ENCODE assay signal across 23 cellular contexts in the genomic region with DNA sequence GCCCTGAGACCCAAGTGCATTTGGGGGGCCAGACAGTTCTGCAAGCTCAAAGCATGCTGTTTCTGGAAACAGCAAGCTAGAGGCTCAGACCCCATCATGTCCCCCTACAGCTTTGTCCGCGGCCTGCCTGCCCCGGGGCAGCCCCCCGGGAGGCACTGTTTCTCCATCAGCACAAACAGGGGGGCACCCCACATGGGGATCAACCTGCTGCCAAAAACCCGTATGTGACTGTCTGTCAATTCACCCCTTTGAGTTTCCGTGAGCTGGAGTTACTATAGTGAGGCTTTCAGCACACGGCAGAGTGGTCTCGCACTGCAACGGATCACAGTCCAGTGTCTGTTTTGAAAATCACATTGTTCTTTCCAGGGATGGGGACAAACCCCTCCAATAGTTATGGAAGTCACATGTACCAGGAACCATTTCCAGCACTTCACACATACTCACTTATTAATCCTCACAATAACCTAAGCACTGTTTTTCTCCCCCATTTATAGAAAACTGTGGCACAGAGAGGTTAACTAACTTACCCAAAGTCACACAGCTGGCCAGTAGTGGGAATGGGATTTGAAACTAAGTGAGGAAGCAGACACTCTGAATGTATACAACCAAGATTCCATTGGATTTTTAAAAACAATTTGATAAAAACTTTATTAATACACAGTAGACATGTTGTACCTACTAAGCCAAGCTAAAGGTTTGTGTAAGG.
"Had no signal": no experiment of that assay in that cellular context is flagged by ENCODE, and none has a peak within 500 bp of the region (broad histone marks: within the 10 kb centered on the region; RNA-seq: fewer than 3 reads in every experiment).

No MANE protein-coding gene starts in this region.

- H3K27ac ChIP-seq: breast epithelium had no signal

- H3K4me3 Mint-ChIP-seq: activated CD8-positive, alpha-beta memory T cell treated with anti-CD3 and anti-CD28 coated beads, Interleukin-2, amount 10 ng/mL, durations not matched to agents 7 days and 5 days; activated naive CD4-positive, alpha-beta T cell treated with anti-CD3 and anti-CD28 coated beads, Interleukin-2, amount 50 U/mL, for 24 hours; activated T-cell treated with anti-CD3 and anti-CD28 coated beads, Interleukin-2, amount 50 U/mL, for 24 hours; activated T-helper 1 cell treated with anti-CD3 and anti-CD28 coated beads, Interleukin-12 subunit alpha, Interleukin-12 subunit beta, Interleukin-2, Interleukin-4 antibody, amounts not matched to agents 30 ng/mL and 10 ng/mL and 1 ng/mL, durations not matched to agents 14 hours and 24 hours and 36 hours; T-helper 17 cell; WTC11 had no signal

- H3K4me1 ChIP-seq: breast epithelium had no signal

- ATAC-seq: activated CD8-positive, alpha-beta memory T cell treated with anti-CD3 and anti-CD28 coated beads, Interleukin-2, amount 10 ng/mL, durations not matched to agents 7 days and 5 days; T-helper 17 cell had no signal

- H3K4me1 Mint-ChIP-seq: activated CD8-positive, alpha-beta memory T cell treated with anti-CD3 and anti-CD28 coated beads, Interleukin-2, amount 10 ng/mL, durations not matched to agents 7 days and 5 days; activated naive CD4-positive, alpha-beta T cell treated with anti-CD3 and anti-CD28 coated beads, Interleukin-2, amount 50 U/mL, for 24 hours had no signal

- H3K9me3 Mint-ChIP-seq: activated naive CD4-positive, alpha-beta T cell treated with anti-CD3 and anti-CD28 coated beads, Interleukin-2, amount 50 U/mL, for 24 hours; activated T-cell treated with anti-CD3 and anti-CD28 coated beads, Interleukin-2, amount 50 U/mL, for 24 hours; activated T-helper 1 cell treated with anti-CD3 and anti-CD28 coated beads, Interleukin-12 subunit alpha, Interleukin-12 subunit beta, Interleukin-2, Interleukin-4 antibody, amounts not matched to agents 30 ng/mL and 10 ng/mL and 1 ng/mL, durations not matched to agents 14 hours and 24 hours and 36 hours; WTC11 had no signal

- H3K36me3 ChIP-seq: breast epithelium had no signal

- H3K4me3 ChIP-seq: breast epithelium had no signal

- H3K9me3 ChIP-seq: breast epithelium had no signal

- DNase-seq: activated CD4-positive, alpha-beta T cell treated with anti-CD3 and anti-CD28 coated beads for 48 hours; activated CD4-positive, alpha-beta T cell treated with anti-CD3 and anti-CD28 coated beads, Interleukin-2, amount 50 U/mL, for 4 hours; activated CD4-positive, CD25-positive, alpha-beta regulatory T cell treated with anti-CD3 and anti-CD28 coated beads, Interleukin-2, amount 50 U/mL, for 72 hours; activated CD8-positive, alpha-beta memory T cell treated with anti-CD3 and anti-CD28 coated beads, Interleukin-2, amount 10 ng/mL, durations not matched to agents 7 days and 5 days; activated effector memory CD4-positive, alpha-beta T cell treated with Interleukin-2 at 50 U/mL for 16 hours; activated naive CD4-positive, alpha-beta T cell; activated T-cell treated with anti-CD3 and anti-CD28 coated beads, Interleukin-2, amount 50 U/mL, for 24 hours; aorta; caudate nucleus; KBM-7; MV-4-11; NCI-H187; NCI-H2081 treated with DMSO at 0.1 percent for 48 hours; NCI-H226; NCI-H510A; NCI-H526 treated with DMSO at 0.1 percent for 48 hours; SIG-M5; T-helper 17 cell; T-helper 9 cell had no signal

- H3K27ac Mint-ChIP-seq: activated CD8-positive, alpha-beta memory T cell treated with anti-CD3 and anti-CD28 coated beads, Interleukin-2, amount 10 ng/mL, durations not matched to agents 7 days and 5 days; activated naive CD4-positive, alpha-beta T cell treated with anti-CD3 and anti-CD28 coated beads, Interleukin-2, amount 50 U/mL, for 24 hours; activated T-cell treated with anti-CD3 and anti-CD28 coated beads, Interleukin-2, amount 50 U/mL, for 24 hours; activated T-helper 1 cell treated with anti-CD3 and anti-CD28 coated beads, Interleukin-12 subunit alpha, Interleukin-12 subunit beta, Interleukin-2, Interleukin-4 antibody, amounts not matched to agents 30 ng/mL and 10 ng/mL and 1 ng/mL, durations not matched to agents 14 hours and 24 hours and 36 hours; T-helper 17 cell; WTC11 had no signal

- H3K36me3 Mint-ChIP-seq: activated CD8-positive, alpha-beta memory T cell treated with anti-CD3 and anti-CD28 coated beads, Interleukin-2, amount 10 ng/mL, durations not matched to agents 7 days and 5 days; activated naive CD4-positive, alpha-beta T cell treated with anti-CD3 and anti-CD28 coated beads, Interleukin-2, amount 50 U/mL, for 24 hours; WTC11 had no signal
